In the genomic region with DNA sequence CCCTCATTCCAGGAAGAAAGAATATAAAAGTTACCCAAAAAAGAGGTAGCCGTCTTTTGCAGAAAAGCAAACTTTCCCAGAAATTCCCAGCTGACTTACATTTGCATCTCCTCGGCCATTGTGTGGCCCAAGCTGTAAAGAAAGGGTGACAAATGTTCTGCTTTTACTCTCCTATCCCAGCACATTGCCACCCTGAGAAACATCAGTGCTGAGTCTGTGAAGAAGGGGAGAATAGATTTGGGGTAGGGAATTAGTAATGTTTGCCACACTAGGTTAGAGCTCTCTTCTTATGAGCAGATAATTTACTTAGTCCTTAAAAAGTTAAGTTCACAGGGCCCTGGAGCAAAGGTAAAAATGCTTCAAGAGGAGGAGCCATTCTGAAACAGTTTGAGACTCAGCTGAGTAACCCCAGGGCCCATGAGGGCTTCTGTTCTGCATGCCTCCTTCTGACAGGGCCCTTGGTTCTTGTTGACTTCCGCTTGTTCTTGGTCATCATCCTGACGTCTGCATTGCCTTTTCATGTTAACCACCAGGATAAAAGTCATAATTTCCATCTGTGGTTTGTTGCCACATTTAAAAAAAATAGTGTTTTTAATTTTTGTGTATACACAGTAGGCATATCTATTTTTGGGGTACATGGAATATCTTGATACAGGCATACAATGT, we compare ENCODE assay signal across 19 cellular contexts.
DNase-seq lines count a peak whose midpoint lies in the region; ATAC-seq and TF ChIP-seq lines count a peak whose summit lies in the region.
"Had no signal": no experiment of that assay in that cellular context is flagged by ENCODE, and none has a peak within 500 bp of the region (broad histone marks: within the 10 kb centered on the region; RNA-seq: fewer than 3 reads in every experiment).

No MANE protein-coding gene starts in this region.

- H3K27me3 Mint-ChIP-seq in GM23338 (ENCODE audit: insufficient read depth, low read depth, poor library complexity) (peaks cover 6% of the 10 kb centered on the region), Caco-2 (ENCODE audit: insufficient read depth, unreplicated experiment) (peaks cover 14% of the 10 kb centered on the region)
- no peaks in the 10 kb centered on the region for H3K27me3 Mint-ChIP-seq in activated naive CD4-positive, alpha-beta T cell treated with anti-CD3 and anti-CD28 coated beads, Interleukin-2, amount 50 U/mL, for 24 hours
- H3K27me3 Mint-ChIP-seq: type B pancreatic cell had no signal

- intact Hi-C loops in Caco-2 (cut with micrococcal nuclease; ENCODE audit: unreplicated experiment) = no loop called here

- no peaks in the 10 kb centered on the region for H3F3A ChIP-seq in GM23338 (replicated peaks; ENCODE audit: low read depth)

- no peaks in the 10 kb centered on the region for H3K36me3 ChIP-seq in GM23338 (ENCODE audit: insufficient read depth)
- no peaks in the 10 kb centered on the region for H3K36me3 ChIP-seq in neuronal stem cell (replicated peaks in 1 of 2; ENCODE audit: control insufficient read depth in 2 of 2, insufficient read depth in 2 of 2, low read length in 2 of 2)
- H3K36me3 ChIP-seq in Caco-2 (ENCODE audit: control insufficient read depth, insufficient read depth, low read length) = no peaks in the 10 kb centered on the region

- no peak overlapping the region for H3K18ac ChIP-seq in neuronal stem cell (ENCODE audit: low read length)

- no peak overlapping the region for H3K23ac ChIP-seq in neuronal stem cell (ENCODE audit: low read depth, low read length, poor library complexity)

- no peaks in the 10 kb centered on the region for H3K79me2 ChIP-seq in GM23338 (replicated peaks; ENCODE audit: insufficient read depth)

- no peak overlapping the region for H2BK5ac ChIP-seq in neuronal stem cell (ENCODE audit: low read length)

- H4K20me1 ChIP-seq in GM23338 (replicated peaks; ENCODE audit: insufficient read depth) = no peaks in the 10 kb centered on the region

- POLR2A ChIA-PET in Caco-2 (lab: Charles Lee) = no interaction called here

- no peak for TF ChIP-seq CTCF in GM23338 (conservative IDR thresholded peaks at IDR 0.05; ENCODE audit: low read depth in 2 of 2)
- no peak for TF ChIP-seq CTCF in Caco-2 (IDR thresholded peaks at IDR 0.05; ENCODE audit: insufficient read depth in 1 of 2, low read depth in 1 of 2, low read length in 1 of 2, severe bottlenecking in 1 of 2, unreplicated experiment in 1 of 2)

- no CpG with 5 or more reads among the region's 4 CpGs for WGBS in neuronal stem cell (ENCODE audit: extremely low coverage in 2 of 2, insufficient read length in 2 of 2, insufficient replicate concordance in 1 of 2), 2 donors

- H2AFZ ChIP-seq in GM23338 = peak overlapping the region; percentile 83; the same call in 1 of the 2 replicates
- peak overlapping the region; percentile 35 for H2AFZ ChIP-seq in neuronal stem cell (ENCODE audit: low read length)

- H3K9me3 Mint-ChIP-seq in GM23338 (no peaks in the 10 kb centered on the region), Caco-2 (ENCODE audit: unreplicated experiment) (no peaks in the 10 kb centered on the region)
- no peaks in the 10 kb centered on the region for H3K9me3 Mint-ChIP-seq in activated naive CD4-positive, alpha-beta T cell treated with anti-CD3 and anti-CD28 coated beads, Interleukin-2, amount 50 U/mL, for 24 hours
- H3K9me3 Mint-ChIP-seq: type B pancreatic cell had no signal

- H3K4me1 ChIP-seq in GM23338 (ENCODE audit: insufficient read depth) = peaks cover 4% of the 10 kb centered on the region; the same call in 1 of the 2 replicates
- H3K4me1 ChIP-seq in neuronal stem cell (ENCODE audit: control insufficient read depth in 2 of 2, insufficient read depth in 1 of 2, low read depth in 1 of 2, low read length in 2 of 2) = no peaks in the 10 kb centered on the region
- H3K4me1 ChIP-seq in Caco-2 = no peaks in the 10 kb centered on the region
- H3K4me1 ChIP-seq: foreskin keratinocyte had no signal

- H3K27ac ChIP-seq in GM23338 (ENCODE audit: low read depth) (no peak overlapping the region), neuronal stem cell (replicated peaks; ENCODE audit: low read length) (no peak overlapping the region)
- H3K27ac ChIP-seq: foreskin keratinocyte had no signal

- H3K4me2 ChIP-seq in GM23338 (no peak overlapping the region), neuronal stem cell (ENCODE audit: insufficient read depth, low read length, poor library complexity, severe bottlenecking) (no peak overlapping the region)

- no peak for ATAC-seq in GM23338
- ATAC-seq: foreskin keratinocyte, left ventricle myocardium superior had no signal

- CTCF ChIA-PET in Caco-2 (lab: Charles Lee) = no interaction called here

- H4K91ac ChIP-seq in neuronal stem cell (ENCODE audit: low read depth, low read length, poor library complexity) = no peak overlapping the region

- H3K9me2 ChIP-seq in GM23338 (ENCODE audit: insufficient read depth) = no peaks in the 10 kb centered on the region

- H3K4me3 Mint-ChIP-seq in GM23338 (no peak overlapping the region), Caco-2 (ENCODE audit: unreplicated experiment) (no peak overlapping the region)
- H3K4me3 Mint-ChIP-seq in activated naive CD4-positive, alpha-beta T cell treated with anti-CD3 and anti-CD28 coated beads, Interleukin-2, amount 50 U/mL, for 24 hours = peak overlapping the region; percentile 23
- H3K4me3 Mint-ChIP-seq: nephron progenitor cell, type B pancreatic cell had no signal

- DNase-seq in GM23338 (ENCODE audit: low spot score) = no peak
- peak; percentile 14 to 31 for DNase-seq in activated CD4-positive, alpha-beta T cell treated with anti-CD3 and anti-CD28 coated beads for 4 hours
- no peak for DNase-seq in neuronal stem cell (ENCODE audit: low spot score)
- DNase-seq in NOMO-1 treated with dmso at 0.1 percent for 144 hours (lab: John Stamatoyannopoulos, UW; ENCODE audit: unreplicated experiment) = no peak
- DNase-seq in Caco-2 = no peak
- DNase-seq in Ammon's horn (ENCODE audit: low spot score) = no peak
- DNase-seq in NCI-H187 treated with DMSO at 0.1 percent for 48 hours (lab: John Stamatoyannopoulos, UW) = no peak
- DNase-seq: amniotic stem cell, C1 segment of cervical spinal cord, DND-41, foreskin keratinocyte, KG1, left ventricle myocardium superior, NCI-H1105, NCI-H2171 treated with DMSO at 0.1 percent for 48 hours, NCI-H82, nephron progenitor cell had no signal

- no peak overlapping the region for H2BK15ac ChIP-seq in neuronal stem cell (ENCODE audit: low read length)

- no peaks in the 10 kb centered on the region for H3K79me1 ChIP-seq in neuronal stem cell (ENCODE audit: low read depth, low read length)

- H2BK120ac ChIP-seq in neuronal stem cell (ENCODE audit: low read depth, low read length) = no peak overlapping the region

- H3K4me1 Mint-ChIP-seq in GM23338 (peaks cover 13% of the 10 kb centered on the region; the same call in 2 of the 3 replicates), Caco-2 (ENCODE audit: low read depth, unreplicated experiment) (no peaks in the 10 kb centered on the region)
- peaks cover 35% of the 10 kb centered on the region for H3K4me1 Mint-ChIP-seq in activated naive CD4-positive, alpha-beta T cell treated with anti-CD3 and anti-CD28 coated beads, Interleukin-2, amount 50 U/mL, for 24 hours
- H3K4me1 Mint-ChIP-seq: nephron progenitor cell had no signal

- H3K4me3 ChIP-seq in GM23338 = no peak overlapping the region
- H3K4me3 ChIP-seq in neuronal stem cell (ENCODE audit: low read length in 2 of 2) = no peak overlapping the region
- no peak overlapping the region for H3K4me3 ChIP-seq in Caco-2 (ENCODE audit: low read depth, low read length)

- H2BK12ac ChIP-seq in neuronal stem cell (ENCODE audit: low read length) = no peak overlapping the region

- H3K14ac ChIP-seq in neuronal stem cell (ENCODE audit: low read length) = no peak overlapping the region

- H3K9me3 ChIP-seq in neuronal stem cell (replicated peaks in 1 of 2; ENCODE audit: control insufficient read depth in 2 of 2, insufficient read depth in 1 of 2, low read depth in 1 of 2, low read length in 2 of 2) (no peaks in the 10 kb centered on the region), Caco-2 (no peaks in the 10 kb centered on the region)

- H3K27me3 ChIP-seq in GM23338 (ENCODE audit: insufficient read depth) (no peaks in the 10 kb centered on the region), neuronal stem cell (ENCODE audit: control insufficient read depth in 3 of 3, insufficient read depth in 3 of 3, low read depth in 1 of 3, low read length in 3 of 3) (no peaks in the 10 kb centered on the region), Caco-2 (replicated peaks; ENCODE audit: control insufficient read depth, insufficient read depth, low read length) (no peaks in the 10 kb centered on the region)
- H3K27me3 ChIP-seq: foreskin keratinocyte had no signal

- no TSS peak for BruUV-seq in Caco-2 (replicated peaks; lab: Mats Ljungman, UMichigan)

- no peak overlapping the region for H3K9ac ChIP-seq in neuronal stem cell (ENCODE audit: low read depth, low read length, poor library complexity)

- H3K27ac Mint-ChIP-seq in GM23338 (no peak overlapping the region), Caco-2 (ENCODE audit: unreplicated experiment) (no peak overlapping the region)
- H3K27ac Mint-ChIP-seq in activated naive CD4-positive, alpha-beta T cell treated with anti-CD3 and anti-CD28 coated beads, Interleukin-2, amount 50 U/mL, for 24 hours = peak overlapping the region; percentile 30
- H3K27ac Mint-ChIP-seq: nephron progenitor cell, type B pancreatic cell had no signal

- no peaks in the 10 kb centered on the region for H3K36me3 Mint-ChIP-seq in GM23338 (ENCODE audit: low read depth)
- no peaks in the 10 kb centered on the region for H3K36me3 Mint-ChIP-seq in activated naive CD4-positive, alpha-beta T cell treated with anti-CD3 and anti-CD28 coated beads, Interleukin-2, amount 50 U/mL, for 24 hours
- H3K36me3 Mint-ChIP-seq in Caco-2 (ENCODE audit: insufficient read depth, unreplicated experiment) = no peaks in the 10 kb centered on the region
- H3K36me3 Mint-ChIP-seq: type B pancreatic cell had no signal

- H3K4ac ChIP-seq in neuronal stem cell (ENCODE audit: low read length) = no peak overlapping the region

- H4K8ac ChIP-seq in neuronal stem cell (ENCODE audit: low read depth, low read length) = no peak overlapping the region

- no peak overlapping the region for H2AK5ac ChIP-seq in neuronal stem cell (ENCODE audit: low read depth, low read length)

TF ChIP-seq in GM23338, 12 proteins besides CTCF, POLR2A, EP300 and RAD21 (continues in another document):
- TF ChIP-seq, protein P1, sequence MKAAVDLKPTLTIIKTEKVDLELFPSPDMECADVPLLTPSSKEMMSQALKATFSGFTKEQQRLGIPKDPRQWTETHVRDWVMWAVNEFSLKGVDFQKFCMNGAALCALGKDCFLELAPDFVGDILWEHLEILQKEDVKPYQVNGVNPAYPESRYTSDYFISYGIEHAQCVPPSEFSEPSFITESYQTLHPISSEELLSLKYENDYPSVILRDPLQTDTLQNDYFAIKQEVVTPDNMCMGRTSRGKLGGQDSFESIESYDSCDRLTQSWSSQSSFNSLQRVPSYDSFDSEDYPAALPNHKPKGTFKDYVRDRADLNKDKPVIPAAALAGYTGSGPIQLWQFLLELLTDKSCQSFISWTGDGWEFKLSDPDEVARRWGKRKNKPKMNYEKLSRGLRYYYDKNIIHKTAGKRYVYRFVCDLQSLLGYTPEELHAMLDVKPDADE (IDR thresholded peaks at IDR 0.05) = no peak
- TF ChIP-seq EZH2phosphoT487 (IDR thresholded peaks at IDR 0.05; ENCODE audit: unreplicated experiment) (no peak), ZNF114 (CRISPR knock-in tag; IDR thresholded peaks at IDR 0.05) (no peak), CREB1 (CRISPR knock-in tag; IDR thresholded peaks at IDR 0.05; ENCODE audit: low read depth) (no peak)

Comparison
In these comparisons a context has a peak if more than half of its experiments do, and no peak if none do; other contexts are left out.
1. DNase-seq: peak in activated CD4-positive, alpha-beta T cell treated with anti-CD3 and anti-CD28 coated beads for 4 hours (2 of 2); none in GM23338 (single experiment), neuronal stem cell (single experiment), NOMO-1 treated with dmso at 0.1 percent for 144 hours (single experiment), Caco-2 (0 of 2), Ammon's horn (single experiment) and NCI-H187 treated with DMSO at 0.1 percent for 48 hours (single experiment).